In the genomic region with DNA sequence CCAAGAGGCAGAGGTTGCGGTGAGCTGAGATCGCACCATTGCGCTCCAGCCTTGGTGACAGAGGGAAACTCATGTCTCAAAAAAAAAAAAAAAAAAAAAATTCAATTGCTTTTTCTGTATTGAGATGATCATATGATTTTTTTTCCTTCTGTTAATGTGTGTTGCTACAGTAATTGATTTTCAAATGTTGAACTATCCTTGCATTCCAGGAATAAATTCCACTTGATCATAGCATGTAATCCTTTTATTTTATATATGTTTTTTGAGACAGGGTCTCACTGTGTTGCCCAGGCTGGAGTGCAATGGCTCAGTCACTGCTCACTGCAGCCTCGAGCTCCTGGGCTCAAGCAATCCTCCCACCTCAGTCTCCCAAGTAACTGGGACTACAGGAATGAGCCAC, we compare ENCODE assay signal across 37 cellular contexts. TPM values are rescaled to one million over a fixed set of nuclear protein-coding genes. Genes with fewer than 3 reads are reported as not detected.
"Had no signal": no experiment of that assay in that cellular context is flagged by ENCODE, and none has a peak within 500 bp of the region (broad histone marks: within the 10 kb centered on the region; RNA-seq: fewer than 3 reads in every experiment).

No MANE protein-coding gene starts in this region.

- H3K27ac ChIP-seq: ascending aorta, cardiac muscle cell, VCaP had no signal

- H3K4me1 Mint-ChIP-seq: activated B cell treated with CpG ODN at 0.5 μM for 24 hours; activated CD4-positive, alpha-beta memory T cell treated with anti-CD3 and anti-CD28 coated beads, Interleukin-2, amount 10 ng/mL, durations not matched to agents 7 days and 5 days; activated CD4-positive, alpha-beta T cell treated with anti-CD3 and anti-CD28 coated beads for 36 hours; activated CD4-positive, alpha-beta T cell treated with anti-CD3 and anti-CD28 coated beads, Interleukin-2, amount 10 ng/mL, durations not matched to agents 7 days and 5 days; activated CD8-positive, alpha-beta memory T cell treated with anti-CD3 and anti-CD28 coated beads, Interleukin-2, amount 10 ng/mL, durations not matched to agents 7 days and 5 days; activated naive CD4-positive, alpha-beta T cell treated with anti-CD3 and anti-CD28 coated beads, Interleukin-2, amount 10 ng/mL, durations not matched to agents 7 days and 5 days; activated naive CD4-positive, alpha-beta T cell treated with anti-CD3 and anti-CD28 coated beads, Interleukin-2, amount 50 U/mL, for 24 hours; activated naive CD8-positive, alpha-beta T cell treated with anti-CD3 and anti-CD28 coated beads, Interleukin-2, amount 10 ng/mL, durations not matched to agents 7 days and 5 days; activated naive CD8-positive, alpha-beta T cell treated with anti-CD3 and anti-CD28 coated beads, Interleukin-2, amount 50 U/mL, for 24 hours; central memory CD8-positive, alpha-beta T cell; T-cell; T-helper 17 cell had no signal

- H3K4me3 Mint-ChIP-seq: activated B cell treated with CpG ODN at 0.5 μM for 24 hours; activated CD4-positive, alpha-beta memory T cell treated with anti-CD3 and anti-CD28 coated beads, Interleukin-2, amount 10 ng/mL, durations not matched to agents 7 days and 5 days; activated CD4-positive, alpha-beta T cell treated with anti-CD3 and anti-CD28 coated beads for 36 hours; activated CD4-positive, alpha-beta T cell treated with anti-CD3 and anti-CD28 coated beads, Interleukin-2, amount 10 ng/mL, durations not matched to agents 7 days and 5 days; activated CD8-positive, alpha-beta memory T cell treated with anti-CD3 and anti-CD28 coated beads, Interleukin-2, amount 10 ng/mL, durations not matched to agents 7 days and 5 days; activated CD8-positive, alpha-beta T cell treated with anti-CD3 and anti-CD28 coated beads, Interleukin-2, amount 10 ng/mL, durations not matched to agents 7 days and 5 days; activated naive CD4-positive, alpha-beta T cell treated with anti-CD3 and anti-CD28 coated beads, Interleukin-2, amount 10 ng/mL, durations not matched to agents 7 days and 5 days; activated naive CD4-positive, alpha-beta T cell treated with anti-CD3 and anti-CD28 coated beads, Interleukin-2, amount 50 U/mL, for 24 hours; activated naive CD8-positive, alpha-beta T cell; activated naive CD8-positive, alpha-beta T cell treated with anti-CD3 and anti-CD28 coated beads, Interleukin-2, amount 10 ng/mL, durations not matched to agents 7 days and 5 days; activated naive CD8-positive, alpha-beta T cell treated with anti-CD3 and anti-CD28 coated beads, Interleukin-2, amount 50 U/mL, for 24 hours; activated T-cell treated with anti-CD3 and anti-CD28 coated beads, Interleukin-2, amount 50 U/mL, for 24 hours; brain; central memory CD8-positive, alpha-beta T cell; T-cell; T-helper 17 cell had no signal

- H3K27ac Mint-ChIP-seq: activated B cell treated with CpG ODN at 0.5 μM for 24 hours; activated CD4-positive, alpha-beta memory T cell treated with anti-CD3 and anti-CD28 coated beads, Interleukin-2, amount 10 ng/mL, durations not matched to agents 7 days and 5 days; activated CD4-positive, alpha-beta T cell treated with anti-CD3 and anti-CD28 coated beads for 36 hours; activated CD4-positive, alpha-beta T cell treated with anti-CD3 and anti-CD28 coated beads, Interleukin-2, amount 10 ng/mL, durations not matched to agents 7 days and 5 days; activated CD8-positive, alpha-beta memory T cell treated with anti-CD3 and anti-CD28 coated beads, Interleukin-2, amount 10 ng/mL, durations not matched to agents 7 days and 5 days; activated CD8-positive, alpha-beta T cell treated with anti-CD3 and anti-CD28 coated beads, Interleukin-2, amount 10 ng/mL, durations not matched to agents 7 days and 5 days; activated naive CD4-positive, alpha-beta T cell treated with anti-CD3 and anti-CD28 coated beads, Interleukin-2, amount 10 ng/mL, durations not matched to agents 7 days and 5 days; activated naive CD4-positive, alpha-beta T cell treated with anti-CD3 and anti-CD28 coated beads, Interleukin-2, amount 50 U/mL, for 24 hours; activated naive CD8-positive, alpha-beta T cell; activated naive CD8-positive, alpha-beta T cell treated with anti-CD3 and anti-CD28 coated beads, Interleukin-2, amount 10 ng/mL, durations not matched to agents 7 days and 5 days; activated naive CD8-positive, alpha-beta T cell treated with anti-CD3 and anti-CD28 coated beads, Interleukin-2, amount 50 U/mL, for 24 hours; activated T-cell treated with anti-CD3 and anti-CD28 coated beads, Interleukin-2, amount 50 U/mL, for 24 hours; activated T-helper 2 cell treated with anti-CD3 and anti-CD28 coated beads, Interferon-gamma antibody, Interleukin-2, Interleukin-4, amounts not matched to agents 10 μg/mL and 5 μg/mL and 100 μg/mL, durations not matched to agents 14 hours and 24 hours and 36 hours; brain; T-cell; T-helper 17 cell had no signal

- H3K36me3 ChIP-seq: ascending aorta, cardiac muscle cell had no signal

- FAIRE-seq: bronchial epithelial cell, TTC549 had no signal

- H3K27me3 ChIP-seq: ascending aorta, cardiac muscle cell had no signal

- H3K36me3 Mint-ChIP-seq: activated naive CD8-positive, alpha-beta T cell treated with anti-CD3 and anti-CD28 coated beads, Interleukin-2, amount 10 ng/mL, durations not matched to agents 7 days and 5 days had no signal

- ATAC-seq: activated CD4-positive, alpha-beta T cell treated with anti-CD3 and anti-CD28 coated beads for 36 hours; activated CD8-positive, alpha-beta memory T cell treated with anti-CD3 and anti-CD28 coated beads, Interleukin-2, amount 10 ng/mL, durations not matched to agents 7 days and 5 days; activated CD8-positive, alpha-beta T cell treated with anti-CD3 and anti-CD28 coated beads, Interleukin-2, amount 10 ng/mL, durations not matched to agents 7 days and 5 days; activated naive CD8-positive, alpha-beta T cell treated with anti-CD3 and anti-CD28 coated beads, Interleukin-2, amount 50 U/mL, for 24 hours; T-cell; T-helper 17 cell had no signal

- DNase-seq: activated B cell treated with CpG ODN at 0.5 μM for 24 hours; activated CD4-positive, alpha-beta memory T cell treated with anti-CD3 and anti-CD28 coated beads, Interleukin-2, amount 10 ng/mL, durations not matched to agents 7 days and 5 days; activated CD4-positive, alpha-beta T cell treated with anti-CD3 and anti-CD28 coated beads for 36 hours; activated CD4-positive, alpha-beta T cell treated with anti-CD3 and anti-CD28 coated beads for 48 hours; activated CD4-positive, alpha-beta T cell treated with anti-CD3 and anti-CD28 coated beads, Interleukin-2, amount 10 ng/mL, durations not matched to agents 7 days and 5 days; activated CD4-positive, alpha-beta T cell treated with anti-CD3 and anti-CD28 coated beads, Interleukin-2, amount 50 U/mL, for 48 hours; activated CD4-positive, CD25-positive, alpha-beta regulatory T cell treated with anti-CD3 and anti-CD28 coated beads, Interleukin-2, amount 50 U/mL, for 72 hours; activated CD8-positive, alpha-beta memory T cell treated with anti-CD3 and anti-CD28 coated beads for 24 hours; activated CD8-positive, alpha-beta memory T cell treated with anti-CD3 and anti-CD28 coated beads, Interleukin-2, amount 10 ng/mL, durations not matched to agents 7 days and 5 days; activated CD8-positive, alpha-beta memory T cell treated with anti-CD3 and anti-CD28 coated beads, Interleukin-2, amount 50 U/mL, for 48 hours; activated CD8-positive, alpha-beta T cell treated with anti-CD3 and anti-CD28 coated beads, Interleukin-2, amount 10 ng/mL, durations not matched to agents 7 days and 5 days; activated effector memory CD4-positive, alpha-beta T cell treated with Interleukin-2 at 50 U/mL for 16 hours; activated gamma-delta T cell; activated naive CD4-positive, alpha-beta T cell treated with anti-CD3 and anti-CD28 coated beads, Interleukin-2, amount 10 ng/mL, durations not matched to agents 7 days and 5 days; activated naive CD4-positive, alpha-beta T cell treated with Interleukin-2 at 50 U/mL for 16 hours; activated naive CD8-positive, alpha-beta T cell treated with anti-CD3 and anti-CD28 coated beads, Interleukin-2, amount 10 ng/mL, durations not matched to agents 7 days and 5 days; activated naive CD8-positive, alpha-beta T cell treated with anti-CD3 and anti-CD28 coated beads, Interleukin-2, amount 50 U/mL, for 24 hours; activated T-cell treated with anti-CD3 and anti-CD28 coated beads, Interleukin-2, amount 50 U/mL, for 24 hours; activated T-cell treated with anti-CD3 and anti-CD28 coated beads, Interleukin-2, amount 50 U/mL, for 48 hours; amygdala; anterior cingulate cortex; caudate nucleus; T-cell; T-helper 17 cell; T-helper 9 cell had no signal

- H3K4me3 ChIP-seq: ascending aorta, cardiac muscle cell had no signal

RNA-seq across cellular contexts. Expression of a gene that starts 33.3 kb away (rescaled TPM):
- total RNA-seq: activated B cell treated with CpG ODN at 0.5 μM for 24 hours; activated CD4-positive, alpha-beta memory T cell treated with anti-CD3 and anti-CD28 coated beads, Interleukin-2, amount 10 ng/mL, durations not matched to agents 7 days and 5 days; activated CD4-positive, alpha-beta T cell treated with anti-CD3 and anti-CD28 coated beads, Interleukin-2, amount 10 ng/mL, durations not matched to agents 7 days and 5 days; activated CD8-positive, alpha-beta T cell treated with anti-CD3 and anti-CD28 coated beads, Interleukin-2, amount 10 ng/mL, durations not matched to agents 7 days and 5 days; activated naive CD8-positive, alpha-beta T cell treated with anti-CD3 and anti-CD28 coated beads, Interleukin-2, amount 10 ng/mL, durations not matched to agents 7 days and 5 days; ascending aorta; cardiac muscle cell; T-helper 1 cell treated with Interleukin-12 subunit alpha and Interleukin-12 subunit beta and Interleukin-4 antibody, amounts not matched to agents 30 ng/mL and 1 ng/mL, for 36 hours; T-helper 17 cell; T-helper 2 cell treated with Interferon-gamma antibody and Interleukin-4, amounts not matched to agents 100 ng/mL and 5 ng/mL, for 36 hours had no signal

RNA-seq across cellular contexts. Expression of a gene that starts 37.9 kb away (rescaled TPM):
- total RNA-seq: activated B cell treated with CpG ODN at 0.5 μM for 24 hours; activated CD4-positive, alpha-beta T cell treated with anti-CD3 and anti-CD28 coated beads for 36 hours; activated T-helper 2 cell treated with anti-CD3 and anti-CD28 coated beads, Interferon-gamma antibody, Interleukin-2, Interleukin-4, amounts not matched to agents 10 μg/mL and 5 μg/mL and 100 μg/mL, durations not matched to agents 14 hours and 24 hours and 36 hours; bronchial epithelial cell had no signal
